20 cellular contexts compared by ENCODE assay signal in the genomic region with DNA sequence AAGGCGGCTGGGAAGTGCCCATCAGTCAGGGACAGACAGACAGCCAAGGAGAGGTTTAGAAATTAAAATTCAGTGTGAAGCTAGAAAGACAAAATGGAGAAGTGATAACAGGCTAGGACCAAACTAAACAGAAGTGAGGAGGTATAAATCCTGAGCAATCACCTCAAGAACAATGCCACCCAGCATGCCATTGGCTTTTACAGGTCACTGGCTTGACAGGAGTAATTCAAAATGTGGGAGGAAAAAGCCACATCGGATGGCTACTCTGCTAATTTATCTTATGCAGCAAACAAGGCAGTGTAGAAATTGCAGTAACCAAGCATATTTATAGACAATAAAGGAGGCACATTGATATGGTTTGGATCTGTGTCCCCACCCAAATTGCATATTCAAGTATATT.
DNase-seq lines count a peak whose midpoint lies in the region; ATAC-seq, FAIRE-seq and TF ChIP-seq lines count a peak whose summit lies in the region.
"Had no signal": no experiment of that assay in that cellular context is flagged by ENCODE, and none has a peak within 500 bp of the region (broad histone marks: within the 10 kb centered on the region; RNA-seq: fewer than 3 reads in every experiment).

No MANE protein-coding gene starts in this region.

- POLR2A ChIA-PET in A549 (lab: Yijun Ruan, JAX) = no interaction called here

- TF ChIP-seq CTCF in A549 (IDR thresholded peaks at IDR 0.05) (no peak), progenitor cell of endocrine pancreas (IDR thresholded peaks at IDR 0.05; ENCODE audit: unreplicated experiment) (no peak), glutamatergic neuron (IDR thresholded peaks at IDR 0.05; ENCODE audit: partially characterized antibody, unreplicated experiment) (no peak)

- TF ChIP-seq POLR2A in A549 (IDR thresholded peaks at IDR 0.05; ENCODE audit: low read length) = no peak

- 98% methylated on average over 2 of the region's 2 CpGs for WGBS in A549 (ENCODE audit: missing lambda C conversion rate)

- no peak for FAIRE-seq in A549 (lab: Jason Lieb, UNC)
- FAIRE-seq: GM18507, HepG2, HTR-8/SVneo had no signal

- H3K4me3 Mint-ChIP-seq in progenitor cell of endocrine pancreas (ENCODE audit: low read depth) = no peak overlapping the region
- H3K4me3 Mint-ChIP-seq in glutamatergic neuron (ENCODE audit: unreplicated experiment) = no peak overlapping the region
- no peak overlapping the region for H3K4me3 Mint-ChIP-seq in effector memory CD8-positive, alpha-beta T cell
- H3K4me3 Mint-ChIP-seq: B cell; CD4-positive, alpha-beta T cell; HFFc6 had no signal

- CTCF ChIA-PET in A549 (lab: Yijun Ruan, JAX) = no interaction called here

- H3K9me3 Mint-ChIP-seq in progenitor cell of endocrine pancreas (ENCODE audit: low read depth) = peaks cover 3% of the 10 kb centered on the region
- H3K9me3 Mint-ChIP-seq in glutamatergic neuron (ENCODE audit: unreplicated experiment) = no peaks in the 10 kb centered on the region
- H3K9me3 Mint-ChIP-seq in effector memory CD8-positive, alpha-beta T cell = peaks cover 10 to 27% of the 10 kb centered on the region in 2 donors
- H3K9me3 Mint-ChIP-seq: CD4-positive, alpha-beta T cell; HFFc6 had no signal

- H3K4me3 ChIP-seq in A549 = no peak overlapping the region

- DNase-seq in A549 (ENCODE audit: low read depth in 1 of 2, low spot score in 1 of 2) (no peak), amniotic epithelial cell (ENCODE audit: low read depth) (peak; percentile 3), left kidney (ENCODE audit: low read depth, low spot score) (peak; percentile 64), progenitor cell of endocrine pancreas (ENCODE audit: low spot score, unreplicated experiment) (no peak), glutamatergic neuron (no peak), 8988T (no peak), NOMO-1 treated with dmso at 0.1 percent for 144 hours (lab: John Stamatoyannopoulos, UW; ENCODE audit: unreplicated experiment) (no peak)
- no peak for DNase-seq in effector memory CD8-positive, alpha-beta T cell
- DNase-seq: ACHN; C1 segment of cervical spinal cord; Calu3; CD4-positive, alpha-beta T cell; DMS 273 treated with DMSO at 0.1 percent for 48 hours; HCEC 1CT; HFFc6 had no signal

- peaks cover 20% of the 10 kb centered on the region for H3K4me1 ChIP-seq in A549

- H3K27me3 Mint-ChIP-seq in progenitor cell of endocrine pancreas (no peaks in the 10 kb centered on the region), glutamatergic neuron (ENCODE audit: unreplicated experiment) (no peaks in the 10 kb centered on the region)
- no peaks in the 10 kb centered on the region for H3K27me3 Mint-ChIP-seq in effector memory CD8-positive, alpha-beta T cell
- H3K27me3 Mint-ChIP-seq: B cell; CD4-positive, alpha-beta T cell had no signal

- H3K36me3 Mint-ChIP-seq in progenitor cell of endocrine pancreas (ENCODE audit: insufficient read depth) (no peaks in the 10 kb centered on the region), glutamatergic neuron (ENCODE audit: unreplicated experiment) (peaks cover 5% of the 10 kb centered on the region)
- H3K36me3 Mint-ChIP-seq in effector memory CD8-positive, alpha-beta T cell (ENCODE audit: insufficient read depth) = no peaks in the 10 kb centered on the region

- ATAC-seq in A549 = no peak
- ATAC-seq in effector memory CD8-positive, alpha-beta T cell (replicated peaks) = no peak
- ATAC-seq: HepG2 had no signal

- H3K4me2 ChIP-seq in A549 = no peak overlapping the region

- H3K9me3 ChIP-seq in A549 = no peaks in the 10 kb centered on the region

- H3K27ac Mint-ChIP-seq in progenitor cell of endocrine pancreas (peak overlapping the region; percentile 34), glutamatergic neuron (ENCODE audit: unreplicated experiment) (no peak overlapping the region)
- no peak overlapping the region for H3K27ac Mint-ChIP-seq in effector memory CD8-positive, alpha-beta T cell
- H3K27ac Mint-ChIP-seq: B cell; CD4-positive, alpha-beta T cell; HFFc6 had no signal

- no peak for TF ChIP-seq RAD21 in A549 (conservative IDR thresholded peaks at IDR 0.05 in 1 of 2, IDR thresholded peaks at IDR 0.05 in 1 of 2)

- H3K27ac ChIP-seq in A549 = peak overlapping the region; percentile 35 to 63; a peak in 4 of 6 replicates
- H3K27ac ChIP-seq: 22Rv1 had no signal

- peaks cover 7% of the 10 kb centered on the region for H3K4me1 Mint-ChIP-seq in progenitor cell of endocrine pancreas (ENCODE audit: low read depth)
- no peaks in the 10 kb centered on the region for H3K4me1 Mint-ChIP-seq in glutamatergic neuron (ENCODE audit: low read depth, unreplicated experiment)
- no peaks in the 10 kb centered on the region for H3K4me1 Mint-ChIP-seq in effector memory CD8-positive, alpha-beta T cell (ENCODE audit: low read depth in 2 of 2)
- H3K4me1 Mint-ChIP-seq: B cell had no signal

- no peak for TF ChIP-seq EP300 in A549 (IDR thresholded peaks at IDR 0.05)

TF ChIP-seq in A549, 52 proteins besides CTCF, POLR2A, EP300 and RAD21:
- TF ChIP-seq KDM1A (IDR thresholded peaks at IDR 0.05; ENCODE audit: low read depth) = no peak
- TF ChIP-seq EHMT2 (IDR thresholded peaks at IDR 0.05; ENCODE audit: low read depth) = no peak
- no peak for TF ChIP-seq ZFP36 (IDR thresholded peaks at IDR 0.05; ENCODE audit: borderline replicate concordance, partially characterized antibody)
- no peak for TF ChIP-seq CBX2 (IDR thresholded peaks at IDR 0.05; ENCODE audit: borderline replicate concordance, low read depth)
- no peak for TF ChIP-seq CHD2 (IDR thresholded peaks at IDR 0.05; ENCODE audit: low read length, partially characterized antibody)
- TF ChIP-seq USF2 (IDR thresholded peaks at IDR 0.05) = no peak
- no peak for TF ChIP-seq RNF2 (IDR thresholded peaks at IDR 0.05; ENCODE audit: borderline replicate concordance, low read depth)
- TF ChIP-seq HOXA7 (CRISPR knock-in tag; IDR thresholded peaks at IDR 0.05) = no peak
TF ChIP-seq in A549: peak in this region for 0.

Comparison
In these comparisons a context has a peak if more than half of its experiments do, and no peak if none do; other contexts are left out.
1. DNase-seq: peak in amniotic epithelial cell (single experiment) and left kidney (single experiment); none in A549 (0 of 2), progenitor cell of endocrine pancreas (single experiment), glutamatergic neuron (single experiment), effector memory CD8-positive, alpha-beta T cell (0 of 3), 8988T (single experiment) and NOMO-1 treated with dmso at 0.1 percent for 144 hours (single experiment).